15 cellular contexts compared by ENCODE assay signal in the genomic region with DNA sequence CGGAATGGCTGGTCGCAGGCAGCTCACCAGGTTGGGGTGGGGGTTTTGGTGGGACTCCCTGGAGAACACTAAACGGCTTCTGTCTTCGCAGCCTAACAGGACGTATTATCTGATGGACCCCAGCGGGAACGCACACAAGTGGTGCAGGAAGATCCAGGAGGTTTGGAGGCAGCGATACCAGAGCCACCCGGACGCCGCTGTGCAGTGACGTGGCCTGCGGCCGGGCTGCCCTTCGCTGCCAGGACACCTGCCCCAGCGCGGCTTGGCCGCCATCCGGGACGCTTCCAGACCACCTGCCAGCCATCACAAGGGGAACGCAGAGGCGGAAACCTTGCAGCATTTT.
"Had no signal": no experiment of that assay in that cellular context is flagged by ENCODE, and none has a peak within 500 bp of the region (broad histone marks: within the 10 kb centered on the region; RNA-seq: fewer than 3 reads in every experiment).

No MANE protein-coding gene starts in this region.

- DNase-seq: activated CD4-positive, alpha-beta T cell treated with anti-CD3 and anti-CD28 coated beads, Interleukin-2, amount 50 U/mL, for 48 hours; activated CD4-positive, CD25-positive, alpha-beta regulatory T cell treated with anti-CD3 and anti-CD28 coated beads, Interleukin-2, amount 50 U/mL, for 72 hours; activated effector memory CD4-positive, alpha-beta T cell treated with Interleukin-2 at 50 U/mL for 16 hours; activated T-cell treated with anti-CD3 and anti-CD28 coated beads, Interleukin-2, amount 50 U/mL, for 24 hours; cortex of kidney; effector memory CD4-positive, alpha-beta T cell; foreskin keratinocyte; midbrain; stimulated activated naive CD8-positive, alpha-beta T cell treated with anti-CD3 and anti-CD28 coated beads, Interleukin-15, Interleukin-2, amounts not matched to agents 100 U/mL and 50 U/mL, for 24 hours; T-helper 1 cell had no signal

- H3K27ac ChIP-seq: foreskin keratinocyte, parathyroid adenoma had no signal

- H3K4me3 Mint-ChIP-seq: activated T-cell treated with anti-CD3 and anti-CD28 coated beads, Interleukin-2, amount 50 U/mL, for 24 hours had no signal

- ATAC-seq: activated naive CD4-positive, alpha-beta T cell treated with anti-CD3 and anti-CD28 coated beads, Interleukin-2, amount 50 U/mL, for 72 hours; foreskin keratinocyte; SK-N-SH treated with all-trans-retinoic acid at 6 μM for 48 hours; stimulated activated naive CD8-positive, alpha-beta T cell treated with anti-CD3 and anti-CD28 coated beads, Interleukin-15, Interleukin-2, amounts not matched to agents 100 U/mL and 50 U/mL, for 24 hours had no signal

- H3K4me3 ChIP-seq: lung, smooth muscle cell had no signal

- H2AFZ ChIP-seq: parathyroid adenoma had no signal

- H3K27me3 ChIP-seq: foreskin keratinocyte had no signal

- H3K9me3 Mint-ChIP-seq: activated naive CD4-positive, alpha-beta T cell treated with anti-CD3 and anti-CD28 coated beads, Interleukin-2, amount 50 U/mL, for 72 hours; activated T-cell treated with anti-CD3 and anti-CD28 coated beads, Interleukin-2, amount 50 U/mL, for 24 hours had no signal

- H3K27me3 Mint-ChIP-seq: activated T-cell treated with anti-CD3 and anti-CD28 coated beads, Interleukin-2, amount 50 U/mL, for 24 hours had no signal

- H3K4me2 ChIP-seq: smooth muscle cell had no signal

- H3K4me1 ChIP-seq: foreskin keratinocyte, parathyroid adenoma had no signal

- H3K36me3 Mint-ChIP-seq: activated naive CD4-positive, alpha-beta T cell treated with anti-CD3 and anti-CD28 coated beads, Interleukin-2, amount 50 U/mL, for 72 hours had no signal
